In genomic region chr15:77632760-77633133, GRCh38 we compare ENCODE assay signal across 8 cellular contexts. TPM values are rescaled to one million over a fixed set of nuclear protein-coding genes. Genes with fewer than 3 reads are reported as not detected.
DNase-seq lines count a peak whose midpoint lies in the region; ATAC-seq lines count a peak whose summit lies in the region.

Gene LINGO1 (minus strand): TSS chr15:77632912. CDS start chr15:77632315, 597 bp downstream.

- DNase-seq in DMS 273 (lab: John Stamatoyannopoulos, UW; ENCODE audit: unreplicated experiment) (peak; percentile 73), DMS 273 treated with DMSO at 0.1 percent for 48 hours (lab: John Stamatoyannopoulos, UW) (no peak), left ventricle myocardium superior (no peak), putamen (ENCODE audit: low spot score) (peak; percentile 74), MV-4-11 (lab: John Stamatoyannopoulos, UW) (no peak)
- DNase-seq in activated CD8-positive, alpha-beta memory T cell treated with anti-CD3 and anti-CD28 coated beads, Interleukin-2, amount 10 ng/mL, durations not matched to agents 7 days and 5 days = no peak
- no peak for DNase-seq in activated T-helper 2 cell treated with anti-CD3 and anti-CD28 coated beads, Interferon-gamma antibody, Interleukin-2, Interleukin-4, amounts not matched to agents 10 μg/mL and 5 μg/mL and 100 μg/mL, durations not matched to agents 14 hours and 24 hours and 36 hours (ENCODE audit: low spot score)

- H3K27ac Mint-ChIP-seq in activated naive CD8-positive, alpha-beta T cell = no peak within 1 kb of the TSS
- H3K27ac Mint-ChIP-seq in activated CD8-positive, alpha-beta memory T cell treated with anti-CD3 and anti-CD28 coated beads, Interleukin-2, amount 10 ng/mL, durations not matched to agents 7 days and 5 days = no peak within 1 kb of the TSS
- H3K27ac Mint-ChIP-seq in activated T-helper 2 cell treated with anti-CD3 and anti-CD28 coated beads, Interferon-gamma antibody, Interleukin-2, Interleukin-4, amounts not matched to agents 10 μg/mL and 5 μg/mL and 100 μg/mL, durations not matched to agents 14 hours and 24 hours and 36 hours = no peak within 1 kb of the TSS

- H3K36me3 Mint-ChIP-seq in activated naive CD8-positive, alpha-beta T cell = no peaks in the 10 kb centered on the region
- H3K36me3 Mint-ChIP-seq in activated CD8-positive, alpha-beta memory T cell treated with anti-CD3 and anti-CD28 coated beads, Interleukin-2, amount 10 ng/mL, durations not matched to agents 7 days and 5 days = no peaks in the 10 kb centered on the region
- H3K36me3 Mint-ChIP-seq in activated T-helper 2 cell treated with anti-CD3 and anti-CD28 coated beads, Interferon-gamma antibody, Interleukin-2, Interleukin-4, amounts not matched to agents 10 μg/mL and 5 μg/mL and 100 μg/mL, durations not matched to agents 14 hours and 24 hours and 36 hours (ENCODE audit: low read depth) = no peaks in the 10 kb centered on the region

- peak; percentile 39 for ATAC-seq in left ventricle myocardium superior
- no peak for ATAC-seq in activated CD8-positive, alpha-beta memory T cell treated with anti-CD3 and anti-CD28 coated beads, Interleukin-2, amount 10 ng/mL, durations not matched to agents 7 days and 5 days

- peaks cover 25% of the 10 kb centered on the region for H3K27me3 Mint-ChIP-seq in activated naive CD8-positive, alpha-beta T cell
- peaks cover 73% of the 10 kb centered on the region for H3K27me3 Mint-ChIP-seq in activated CD8-positive, alpha-beta memory T cell treated with anti-CD3 and anti-CD28 coated beads, Interleukin-2, amount 10 ng/mL, durations not matched to agents 7 days and 5 days
- peaks cover 47% of the 10 kb centered on the region for H3K27me3 Mint-ChIP-seq in activated T-helper 2 cell treated with anti-CD3 and anti-CD28 coated beads, Interferon-gamma antibody, Interleukin-2, Interleukin-4, amounts not matched to agents 10 μg/mL and 5 μg/mL and 100 μg/mL, durations not matched to agents 14 hours and 24 hours and 36 hours (ENCODE audit: low read depth)

- intact Hi-C loops in left ventricle myocardium superior (cut with micrococcal nuclease) = no loop called here
- intact Hi-C loops in activated T-helper 2 cell treated with anti-CD3 and anti-CD28 coated beads, Interferon-gamma antibody, Interleukin-2, Interleukin-4, amounts not matched to agents 10 μg/mL and 5 μg/mL and 100 μg/mL, durations not matched to agents 14 hours and 24 hours and 36 hours (cut with micrococcal nuclease) = no loop called here

- CTCF ChIA-PET in activated CD8-positive, alpha-beta memory T cell treated with anti-CD3 and anti-CD28 coated beads, Interleukin-2, amount 10 ng/mL, durations not matched to agents 7 days and 5 days (lab: Charles Lee) = interaction anchor here (0.6 to 5.1 kb wide), 14 partner anchors 10 to 969 kb away, joined by 3 to 39 read pairs (median 5); no protein-coding TSS in a partner anchor

- peaks cover 7% of the 10 kb centered on the region for H3K4me1 Mint-ChIP-seq in activated naive CD8-positive, alpha-beta T cell (ENCODE audit: low read depth)
- H3K4me1 Mint-ChIP-seq in activated CD8-positive, alpha-beta memory T cell treated with anti-CD3 and anti-CD28 coated beads, Interleukin-2, amount 10 ng/mL, durations not matched to agents 7 days and 5 days = peaks cover 9% of the 10 kb centered on the region
- H3K4me1 Mint-ChIP-seq in activated T-helper 2 cell treated with anti-CD3 and anti-CD28 coated beads, Interferon-gamma antibody, Interleukin-2, Interleukin-4, amounts not matched to agents 10 μg/mL and 5 μg/mL and 100 μg/mL, durations not matched to agents 14 hours and 24 hours and 36 hours (ENCODE audit: low read depth) = peaks cover 7% of the 10 kb centered on the region

- H3K9me3 Mint-ChIP-seq in activated naive CD8-positive, alpha-beta T cell (ENCODE audit: low read depth) = no peaks in the 10 kb centered on the region
- H3K9me3 Mint-ChIP-seq in activated CD8-positive, alpha-beta memory T cell treated with anti-CD3 and anti-CD28 coated beads, Interleukin-2, amount 10 ng/mL, durations not matched to agents 7 days and 5 days (ENCODE audit: low read depth) = no peaks in the 10 kb centered on the region
- H3K9me3 Mint-ChIP-seq in activated T-helper 2 cell treated with anti-CD3 and anti-CD28 coated beads, Interferon-gamma antibody, Interleukin-2, Interleukin-4, amounts not matched to agents 10 μg/mL and 5 μg/mL and 100 μg/mL, durations not matched to agents 14 hours and 24 hours and 36 hours = no peaks in the 10 kb centered on the region

- H3K4me3 Mint-ChIP-seq in activated naive CD8-positive, alpha-beta T cell = peak within 1 kb of the TSS; percentile 77
- no peak within 1 kb of the TSS for H3K4me3 Mint-ChIP-seq in activated CD8-positive, alpha-beta memory T cell treated with anti-CD3 and anti-CD28 coated beads, Interleukin-2, amount 10 ng/mL, durations not matched to agents 7 days and 5 days
- no peak within 1 kb of the TSS for H3K4me3 Mint-ChIP-seq in activated T-helper 2 cell treated with anti-CD3 and anti-CD28 coated beads, Interferon-gamma antibody, Interleukin-2, Interleukin-4, amounts not matched to agents 10 μg/mL and 5 μg/mL and 100 μg/mL, durations not matched to agents 14 hours and 24 hours and 36 hours (ENCODE audit: low read depth)

RNA-seq across cellular contexts. Expression of gene LINGO1, which starts in this region (rescaled TPM):
- 1.7 TPM for total RNA-seq in left ventricle myocardium superior
- total RNA-seq in activated CD8-positive, alpha-beta memory T cell treated with anti-CD3 and anti-CD28 coated beads, Interleukin-2, amount 10 ng/mL, durations not matched to agents 7 days and 5 days = not detected
- not detected in 2 replicates for total RNA-seq in activated T-helper 2 cell treated with anti-CD3 and anti-CD28 coated beads, Interferon-gamma antibody, Interleukin-2, Interleukin-4, amounts not matched to agents 10 μg/mL and 5 μg/mL and 100 μg/mL, durations not matched to agents 14 hours and 24 hours and 36 hours

Comparison
In these comparisons a context has a peak if more than half of its experiments do, and no peak if none do; other contexts are left out.
1. DNase-seq: peak in DMS 273 (single experiment) and putamen (single experiment); none in DMS 273 treated with DMSO at 0.1 percent for 48 hours (single experiment), left ventricle myocardium superior (single experiment), MV-4-11 (single experiment), activated CD8-positive, alpha-beta memory T cell treated with anti-CD3 and anti-CD28 coated beads, Interleukin-2, amount 10 ng/mL, durations not matched to agents 7 days and 5 days (single experiment) and activated T-helper 2 cell treated with anti-CD3 and anti-CD28 coated beads, Interferon-gamma antibody, Interleukin-2, Interleukin-4, amounts not matched to agents 10 μg/mL and 5 μg/mL and 100 μg/mL, durations not matched to agents 14 hours and 24 hours and 36 hours (single experiment).